Comparison of ENCODE assay signal across 27 cellular contexts in the genomic region with DNA sequence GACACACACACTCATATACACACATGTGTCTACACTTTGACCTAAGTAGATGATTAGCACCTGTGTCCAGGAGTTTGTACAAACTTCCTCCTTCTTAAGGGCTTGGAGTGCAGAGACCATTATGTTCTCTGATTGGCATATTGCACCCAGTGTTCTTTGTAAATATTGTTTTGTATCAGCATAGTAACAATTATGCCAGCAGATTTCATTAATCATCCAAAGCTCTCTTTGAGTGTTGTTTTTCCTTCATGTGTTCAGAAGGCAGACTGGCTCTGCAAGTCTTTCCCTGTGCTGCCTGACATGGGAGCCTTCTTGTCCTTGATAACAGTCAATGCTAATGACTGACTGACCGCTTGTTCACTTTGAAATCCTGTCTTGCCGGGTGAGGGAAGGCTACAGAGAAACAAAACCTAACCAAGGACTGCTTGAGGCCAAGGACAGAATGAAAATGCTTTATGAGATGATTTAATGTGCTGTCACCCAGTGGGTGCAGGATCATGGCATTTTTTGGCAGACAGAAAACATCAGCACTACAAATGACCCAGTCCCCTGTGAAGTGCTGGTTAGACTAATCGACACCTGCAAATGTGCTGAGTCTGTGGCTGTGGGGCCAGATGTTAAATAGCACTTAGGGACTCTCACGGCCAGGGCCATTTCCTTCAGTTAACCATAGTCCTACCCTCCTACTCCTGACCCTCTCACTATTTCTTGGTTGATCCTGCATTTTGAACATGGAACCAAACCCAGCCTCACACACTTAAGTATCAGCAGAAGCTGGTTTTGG. TPM values are rescaled to one million over a fixed set of nuclear protein-coding genes. Genes with fewer than 3 reads are reported as not detected.
DNase-seq lines count a peak whose midpoint lies in the region; ATAC-seq and TF ChIP-seq lines count a peak whose summit lies in the region.
"Had no signal": no experiment of that assay in that cellular context is flagged by ENCODE, and none has a peak within 500 bp of the region (broad histone marks: within the 10 kb centered on the region; RNA-seq: fewer than 3 reads in every experiment).

No MANE protein-coding gene starts in this region.

- no peaks in the 10 kb centered on the region for H3K9me3 Mint-ChIP-seq in immature natural killer cell
- H3K9me3 Mint-ChIP-seq: activated CD8-positive, alpha-beta T cell treated with anti-CD3 and anti-CD28 coated beads for 36 hours; activated T-cell treated with anti-CD3 and anti-CD28 coated beads, Interleukin-2, amount 50 U/mL, for 24 hours; dendritic cell treated with granulocyte-macrophage colony-stimulating factor and Interleukin-4, amounts not matched to agents 40 ng/mL and 50 ng/mL, for 4 days; HFFc6 had no signal

- H3K27ac Mint-ChIP-seq in immature natural killer cell, result no peak overlapping the region
- H3K27ac Mint-ChIP-seq: activated CD8-positive, alpha-beta T cell treated with anti-CD3 and anti-CD28 coated beads for 36 hours; activated T-cell treated with anti-CD3 and anti-CD28 coated beads, Interleukin-2, amount 50 U/mL, for 24 hours; CD4-positive, CD25-positive, alpha-beta regulatory T cell; dendritic cell treated with granulocyte-macrophage colony-stimulating factor and Interleukin-4, amounts not matched to agents 40 ng/mL and 50 ng/mL, for 4 days; HFFc6 had no signal

- H3K4me3 Mint-ChIP-seq in immature natural killer cell, result no peak overlapping the region
- H3K4me3 Mint-ChIP-seq: activated CD8-positive, alpha-beta T cell treated with anti-CD3 and anti-CD28 coated beads for 36 hours; activated T-cell treated with anti-CD3 and anti-CD28 coated beads, Interleukin-2, amount 50 U/mL, for 24 hours; CD4-positive, CD25-positive, alpha-beta regulatory T cell; dendritic cell treated with granulocyte-macrophage colony-stimulating factor and Interleukin-4, amounts not matched to agents 40 ng/mL and 50 ng/mL, for 4 days; HFFc6 had no signal

- no peaks in the 10 kb centered on the region for H3K36me3 ChIP-seq in body of pancreas (replicated peaks in 1 of 2; ENCODE audit: insufficient read depth in 1 of 2, low read depth in 2 of 2)
- H3K36me3 ChIP-seq: heart right ventricle, vagina had no signal

- peaks cover 0 to 10% of the 10 kb centered on the region in 2 donors for H3K27me3 ChIP-seq in body of pancreas
- H3K27me3 ChIP-seq: vagina had no signal

- H3K4me1 Mint-ChIP-seq in immature natural killer cell, result no peaks in the 10 kb centered on the region

- H3K9me3 ChIP-seq in body of pancreas, result no peaks in the 10 kb centered on the region
- H3K9me3 ChIP-seq: heart right ventricle, vagina had no signal

- H3K4me1 ChIP-seq in body of pancreas, result peaks cover 32% of the 10 kb centered on the region

- ATAC-seq in body of pancreas, result peak; percentile 49
- ATAC-seq: activated CD4-positive, CD25-positive, alpha-beta regulatory T cell treated with anti-CD3 and anti-CD28 coated beads, Interleukin-2, amount 50 U/mL, for 24 hours; activated CD8-positive, alpha-beta T cell treated with anti-CD3 and anti-CD28 coated beads for 36 hours; GM12878; heart right ventricle; left ventricle myocardium superior had no signal

- H3K27me3 Mint-ChIP-seq in immature natural killer cell (ENCODE audit: low read depth in 3 of 3), result peaks cover 6 to 18% (median 10%) of the 10 kb centered on the region in 3 donors

- DNase-seq in ELF-1 (ENCODE audit: low read depth, low spot score) (peak; percentile 27), NCI-H2029 (lab: John Stamatoyannopoulos, UW) (peak; percentile 23), body of pancreas (peak in 1 of 4 donors; percentile 26), mucosa of gallbladder (ENCODE audit: low spot score) (peak; percentile 55), UCSD-AML1 (lab: John Stamatoyannopoulos, UW; ENCODE audit: unreplicated experiment) (no peak), C1 segment of cervical spinal cord (lab: John Stamatoyannopoulos, UW) (no peak), immature natural killer cell (no peak)
- DNase-seq: activated CD8-positive, alpha-beta T cell treated with anti-CD3 and anti-CD28 coated beads for 36 hours; activated naive CD4-positive, alpha-beta T cell; activated T-cell treated with anti-CD3 and anti-CD28 coated beads, Interleukin-2, amount 50 U/mL, for 24 hours; CD4-positive, CD25-positive, alpha-beta regulatory T cell; DMS 273 treated with DMSO at 0.1 percent for 48 hours; heart right ventricle; HFFc6; KG1; left ventricle myocardium superior; NCI-H1930; SHP77; substantia nigra; SW 1271 had no signal

- TF ChIP-seq CTCF in body of pancreas (IDR thresholded peaks at IDR 0.05), result no peak

- peaks cover 0 to 4% (median 0%) of the 10 kb centered on the region in 3 donors for H3K36me3 Mint-ChIP-seq in immature natural killer cell
- H3K36me3 Mint-ChIP-seq: CD4-positive, CD25-positive, alpha-beta regulatory T cell had no signal

- no peak overlapping the region for H3K4me3 ChIP-seq in body of pancreas
- H3K4me3 ChIP-seq: GM12878, heart right ventricle, vagina had no signal

- peak overlapping the region in 3 of 4 donors; percentile 3 to 49 (median 36) for H3K27ac ChIP-seq in body of pancreas
- H3K27ac ChIP-seq: heart right ventricle, vagina had no signal

- intact Hi-C loops in body of pancreas (cut with DNase I), result no loop called here

- 18 to 20% methylated on average over 4 of the region's 4 CpGs for WGBS in body of pancreas, 2 donors

- TF ChIP-seq POLR2A in body of pancreas (IDR thresholded peaks at IDR 0.05), result no peak

RNA-seq across cellular contexts. Expression of gene BARX2, which starts 6.6 kb away (rescaled TPM):
- total RNA-seq in body of pancreas (1 to 10 TPM; 1.8 to 6.6 TPM), mucosa of gallbladder (7.0 TPM)
- polyA plus RNA-seq in immature natural killer cell, result not detected
- total RNA-seq: activated CD8-positive, alpha-beta T cell treated with anti-CD3 and anti-CD28 coated beads for 36 hours; CD4-positive, CD25-positive, alpha-beta regulatory T cell; fibroblast of villous mesenchyme; GM12878; heart right ventricle; HFFc6; left ventricle myocardium superior; mononuclear cell had no signal
- polyA plus RNA-seq: CD4-positive, CD25-positive, alpha-beta regulatory T cell; neural cell had no signal

Comparison
In these comparisons a context has a peak if more than half of its experiments do, and no peak if none do; other contexts are left out.
1. DNase-seq: peak in ELF-1 (single experiment), NCI-H2029 (single experiment) and mucosa of gallbladder (single experiment); none in UCSD-AML1 (single experiment), C1 segment of cervical spinal cord (0 of 14) and immature natural killer cell (0 of 3).